In genomic region chr6:64920257-64920656, GRCh38 we compare ENCODE assay signal across 11 cellular contexts.
"Had no signal": no experiment of that assay in that cellular context is flagged by ENCODE, and none has a peak within 500 bp of the region (broad histone marks: within the 10 kb centered on the region; RNA-seq: fewer than 3 reads in every experiment).

No MANE protein-coding gene starts in this region.

- ATAC-seq: GM23338, HCT116 had no signal

- FAIRE-seq: H1, H54 had no signal

- H3K9me3 ChIP-seq: HAP-1 had no signal

- H3K9ac ChIP-seq: GM23248 had no signal

- H3K36me3 ChIP-seq: HAP-1 had no signal

- H3K4me3 ChIP-seq: GM23248, GM23338, HAP-1 had no signal

- H3K4me2 ChIP-seq: GM23338 had no signal

- DNase-seq: GM23248, GOT3, H7, H9, HCEC 1CT, HFFc6 had no signal

- H3K4me1 ChIP-seq: HAP-1 had no signal

- H3K27ac ChIP-seq: GM23248 had no signal

- H2AFZ ChIP-seq: GM23248, GM23338 had no signal
